In genomic region chr3:162892921-162893793, GRCh38 we compare ENCODE assay signal across 25 cellular contexts.
"Had no signal": no experiment of that assay in that cellular context is flagged by ENCODE, and none has a peak within 500 bp of the region (broad histone marks: within the 10 kb centered on the region; RNA-seq: fewer than 3 reads in every experiment).

No MANE protein-coding gene starts in this region.

- H3K27me3 Mint-ChIP-seq: dendritic cell treated with granulocyte-macrophage colony-stimulating factor and Interleukin-4, amounts not matched to agents 40 ng/mL and 50 ng/mL, for 4 days; natural killer cell treated with Interleukin-12 subunit alpha and Interleukin-12 subunit beta and Interleukin-15 and Interleukin-18, amount 100 ng/mL, for 72 hours; stimulated activated memory B cell treated with anti-CD40 and anti-IgM and Interleukin-4, amounts not matched to agents 10 μg/mL and 1 μg/mL and 100 μg/mL, for 72 hours had no signal

- DNase-seq: cerebellar nuclear complex; esophagus squamous epithelium; foreskin fibroblast; left ventricle myocardium superior; mesenchymal stem cell; midbrain; occipital lobe; pancreas; retina; spleen; stimulated activated CD4-positive, alpha-beta T cell treated with anti-CD3 and anti-CD28 coated beads, Interleukin-15, amount 100 ng/mL, for 24 hours; stimulated activated CD4-positive, alpha-beta T cell treated with anti-CD3 and anti-CD28 coated beads, Interleukin-1b, Interleukin-23, amount 100 ng/mL, for 48 hours; stimulated activated CD4-positive, alpha-beta T cell treated with anti-CD3 and anti-CD28 coated beads, Interleukin-4, amount 100 ng/mL, for 24 hours; stomach; substantia nigra; transverse colon had no signal

- H3K27me3 ChIP-seq: esophagus squamous epithelium, gastroesophageal sphincter, pancreas, spleen, stomach, transverse colon had no signal

- H3K4me1 ChIP-seq: esophagus squamous epithelium, gastroesophageal sphincter, pancreas, prostate gland, spleen, stomach, transverse colon had no signal

- FAIRE-seq: colon, pancreas had no signal

- H3K36me3 Mint-ChIP-seq: natural killer cell treated with Interleukin-12 subunit alpha and Interleukin-12 subunit beta and Interleukin-15 and Interleukin-18, amount 100 ng/mL, for 72 hours; stimulated activated memory B cell treated with anti-CD40 and anti-IgM and Interleukin-4, amounts not matched to agents 10 μg/mL and 1 μg/mL and 100 μg/mL, for 72 hours had no signal

- ATAC-seq: gastroesophageal sphincter; left ventricle myocardium superior; natural killer cell treated with Interleukin-12 subunit alpha and Interleukin-12 subunit beta and Interleukin-15 and Interleukin-18, amount 100 ng/mL, for 72 hours; sciatic nerve; stimulated activated memory B cell treated with anti-CD40 and anti-IgM and Interleukin-4, amounts not matched to agents 10 μg/mL and 1 μg/mL and 100 μg/mL, for 72 hours had no signal

- H3K9me3 Mint-ChIP-seq: natural killer cell treated with Interleukin-12 subunit alpha and Interleukin-12 subunit beta and Interleukin-15 and Interleukin-18, amount 100 ng/mL, for 72 hours; stimulated activated memory B cell treated with anti-CD40 and anti-IgM and Interleukin-4, amounts not matched to agents 10 μg/mL and 1 μg/mL and 100 μg/mL, for 72 hours had no signal

- H3K27ac Mint-ChIP-seq: dendritic cell treated with granulocyte-macrophage colony-stimulating factor and Interleukin-4, amounts not matched to agents 40 ng/mL and 50 ng/mL, for 4 days; natural killer cell treated with Interleukin-12 subunit alpha and Interleukin-12 subunit beta and Interleukin-15 and Interleukin-18, amount 100 ng/mL, for 72 hours; stimulated activated memory B cell treated with anti-CD40 and anti-IgM and Interleukin-4, amounts not matched to agents 10 μg/mL and 1 μg/mL and 100 μg/mL, for 72 hours had no signal

- H3K36me3 ChIP-seq: esophagus squamous epithelium, gastroesophageal sphincter, pancreas, prostate gland, spleen, stomach, thoracic aorta, transverse colon had no signal

- H3K4me1 Mint-ChIP-seq: stimulated activated memory B cell treated with anti-CD40 and anti-IgM and Interleukin-4, amounts not matched to agents 10 μg/mL and 1 μg/mL and 100 μg/mL, for 72 hours had no signal

- H3K4me3 ChIP-seq: esophagus squamous epithelium, gastroesophageal sphincter, lung, pancreas, prostate gland, spleen, stomach, thoracic aorta, transverse colon had no signal

- H3K27ac ChIP-seq: esophagus squamous epithelium, gastroesophageal sphincter, pancreas, prostate gland, spleen, stomach, thoracic aorta, transverse colon had no signal

- H3K9me3 ChIP-seq: esophagus squamous epithelium, gastroesophageal sphincter, pancreas, prostate gland, thoracic aorta, transverse colon had no signal

- H3K4me3 Mint-ChIP-seq: dendritic cell treated with granulocyte-macrophage colony-stimulating factor and Interleukin-4, amounts not matched to agents 40 ng/mL and 50 ng/mL, for 4 days; natural killer cell treated with Interleukin-12 subunit alpha and Interleukin-12 subunit beta and Interleukin-15 and Interleukin-18, amount 100 ng/mL, for 72 hours; stimulated activated memory B cell treated with anti-CD40 and anti-IgM and Interleukin-4, amounts not matched to agents 10 μg/mL and 1 μg/mL and 100 μg/mL, for 72 hours had no signal
